In the genomic region with DNA sequence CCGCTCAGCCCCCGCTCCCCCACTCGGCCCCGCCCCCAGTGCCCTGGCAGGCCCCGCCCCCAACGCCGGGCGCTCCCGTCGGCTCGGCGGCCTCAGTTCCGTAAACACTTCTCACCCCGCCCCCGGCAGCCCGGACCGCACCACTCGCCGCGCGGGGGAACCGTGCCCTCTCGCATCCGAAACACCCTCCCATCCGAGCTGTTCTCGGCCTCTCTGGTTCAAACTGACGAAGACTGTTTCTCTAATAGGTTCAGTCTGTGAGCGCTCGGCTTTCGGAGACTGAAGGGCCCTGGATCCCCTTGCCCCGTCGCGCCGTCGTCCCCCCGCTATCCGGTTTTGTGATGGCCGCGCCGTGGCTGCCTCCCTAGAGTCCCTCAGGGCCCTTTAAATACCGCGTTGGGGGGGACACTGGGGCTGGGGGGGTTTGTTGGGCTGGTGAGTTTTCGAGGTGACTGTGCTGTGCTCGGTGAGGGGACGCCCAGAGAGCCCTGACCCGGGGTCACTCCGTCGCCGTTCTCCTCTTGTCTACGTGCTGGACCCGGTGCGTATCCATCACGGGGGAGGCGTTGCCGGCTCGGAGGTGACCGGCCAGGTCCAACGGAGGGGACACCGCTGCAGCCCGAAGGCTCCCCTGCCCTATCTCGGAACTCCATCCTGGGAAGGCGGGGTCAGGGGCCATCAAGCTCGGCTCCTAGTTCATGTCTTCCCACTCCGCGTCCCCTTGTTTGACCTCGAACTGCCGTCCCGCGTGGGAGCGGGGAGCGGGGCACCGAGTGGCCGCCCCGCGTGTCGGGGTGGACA, we compare ENCODE assay signal across 8 cellular contexts. TPM values are rescaled to one million over a fixed set of nuclear protein-coding genes. Genes with fewer than 3 reads are reported as not detected.
A peak's percentile ranks its signal among the peaks of the same experiment; 100 is the strongest.
DNase-seq lines count a peak whose midpoint lies in the region; ATAC-seq and TF ChIP-seq lines count a peak whose summit lies in the region.

A gene (plus strand): TSS at position 333 of the 801 bp plus-strand sequence. CDS start 8,343 bp downstream, outside the sequence.

- H3K4me3 ChIP-seq in AG04450 (ENCODE audit: low read depth, low read length) (peak within 1 kb of the TSS; percentile 93), colonic mucosa (peak within 1 kb of the TSS; percentile 84)

- H3K36me3 ChIP-seq in colonic mucosa: no peaks in the 10 kb centered on the region

- POLR2A ChIA-PET in AG04450 (lab: Yijun Ruan, JAX): interaction anchor here (1.0 to 1.1 kb wide), 3 partner anchors 23 to 654 kb away, joined by 3 to 4 read pairs (median 4); no protein-coding TSS in a partner anchor

- peak within 1 kb of the TSS; percentile 97 for H3K4me3 Mint-ChIP-seq in activated CD4-positive, alpha-beta T cell treated with anti-CD3 and anti-CD28 coated beads, Interleukin-2, amount 10 ng/mL, durations not matched to agents 24 days and 14 days

- TF ChIP-seq CTCF in AG04450 (IDR thresholded peaks at IDR 0.05; ENCODE audit: low read depth, low read length) (no peak), colonic mucosa (IDR thresholded peaks at IDR 0.05) (no peak)

- peak within 1 kb of the TSS; percentile 90 to 95 for H3K9ac ChIP-seq in colonic mucosa (ENCODE audit: low read depth in 2 of 2, low read length in 2 of 2)

- H3K27ac ChIP-seq in AG04450 (ENCODE audit: low read depth, low read length): peak within 1 kb of the TSS; percentile 91
- peak within 1 kb of the TSS; percentile 96 for H3K27ac ChIP-seq in colonic mucosa

- H3K36me3 Mint-ChIP-seq in activated CD4-positive, alpha-beta T cell treated with anti-CD3 and anti-CD28 coated beads, Interleukin-2, amount 10 ng/mL, durations not matched to agents 24 days and 14 days (ENCODE audit: low read depth): peaks cover 2% of the 10 kb centered on the region

- peak; percentile 79 for ATAC-seq in GM19035 (IDR thresholded peaks at IDR 0.05; ENCODE audit: unreplicated experiment)
- peak; percentile 66 for ATAC-seq in HG03196 (IDR thresholded peaks at IDR 0.05; ENCODE audit: unreplicated experiment)
- peak; percentile 81 for ATAC-seq in left colon

- H3K4me1 ChIP-seq in colonic mucosa: no peaks in the 10 kb centered on the region

- CTCF ChIA-PET in AG04450 (lab: Charles Lee): interaction anchor here (0.9 kb wide), 1 partner anchor 75 kb away, joined by 3 read pairs; no protein-coding TSS in a partner anchor

- H3K27me3 ChIP-seq in AG04450 (ENCODE audit: control insufficient read depth, insufficient read depth, low read length): no peaks in the 10 kb centered on the region
- H3K27me3 ChIP-seq in colonic mucosa: no peaks in the 10 kb centered on the region

- DNase-seq in AG04450 (ENCODE audit: low read depth, low spot score): no peak
- peak; percentile 69 for DNase-seq in NCI-H460 (ENCODE audit: extremely low read depth, low read depth)
- peak; percentile 97 for DNase-seq in activated CD4-positive, alpha-beta T cell treated with anti-CD3 and anti-CD28 coated beads, Interleukin-2, amount 10 ng/mL, durations not matched to agents 24 days and 14 days
- peak; percentile 91 for DNase-seq in colonic mucosa
- peak; percentile 84 to 93 for DNase-seq in left colon
- DNase-seq in stimulated activated CD4-positive, alpha-beta T cell treated with anti-CD3 and anti-CD28 coated beads, Interleukin-1b, Interleukin-23, amount 100 ng/mL, for 24 hours (ENCODE audit: low read depth in 4 of 4, low spot score in 1 of 4): peak; percentile 79 to 83 (median 82)

- intact Hi-C loops in activated CD4-positive, alpha-beta T cell treated with anti-CD3 and anti-CD28 coated beads, Interleukin-2, amount 10 ng/mL, durations not matched to agents 24 days and 14 days (cut with micrococcal nuclease): loop anchor here (1.0 to 5.0 kb wide), 6 partner anchors 54 to 970 kb away; a partner anchor contains a TSS
- intact Hi-C loops in colonic mucosa (cut with DNase I) (loop anchor here (5.0 kb wide), 1 partner anchor 790 kb away; a partner anchor contains a TSS), left colon (cut with DNase I, micrococcal nuclease) (no loop called here)

- peaks cover 5% of the 10 kb centered on the region; the same call in 1 of the 2 replicates for H3K9me3 ChIP-seq in AG04450 (ENCODE audit: control insufficient read depth, insufficient read depth, low read length)
- H3K9me3 ChIP-seq in colonic mucosa: no peaks in the 10 kb centered on the region

- H3K27me3 Mint-ChIP-seq in activated CD4-positive, alpha-beta T cell treated with anti-CD3 and anti-CD28 coated beads, Interleukin-2, amount 10 ng/mL, durations not matched to agents 24 days and 14 days: no peaks in the 10 kb centered on the region

- peak within 1 kb of the TSS; percentile 100 for H3K27ac Mint-ChIP-seq in activated CD4-positive, alpha-beta T cell treated with anti-CD3 and anti-CD28 coated beads, Interleukin-2, amount 10 ng/mL, durations not matched to agents 24 days and 14 days

- H3K9me3 Mint-ChIP-seq in activated CD4-positive, alpha-beta T cell treated with anti-CD3 and anti-CD28 coated beads, Interleukin-2, amount 10 ng/mL, durations not matched to agents 24 days and 14 days: peaks cover 1% of the 10 kb centered on the region

- H3K4me1 Mint-ChIP-seq in activated CD4-positive, alpha-beta T cell treated with anti-CD3 and anti-CD28 coated beads, Interleukin-2, amount 10 ng/mL, durations not matched to agents 24 days and 14 days: peaks cover 38% of the 10 kb centered on the region

RNA-seq across cellular contexts. Expression of the gene that starts here (rescaled TPM):
- 22.0 and 26.5 TPM in 2 replicates for polyA plus RNA-seq in AG04450 (2011; rRNA removed)
- polyA minus RNA-seq in AG04450 (2011; rRNA and poly(A)+ RNA removed): 57.8 and 69.6 TPM in 2 replicates
- 15.8 and 16.4 TPM in 2 replicates for total RNA-seq in NCI-H460 (2014; rRNA removed; shearing (Covaris generic))
- polyA plus RNA-seq in NCI-H460 (2014; cell fraction: nucleus; rRNA removed): 1.8 and 6.3 TPM in 2 replicates
- 3.2 and 4.5 TPM in 2 replicates for total RNA-seq in activated CD4-positive, alpha-beta T cell treated with anti-CD3 and anti-CD28 coated beads, Interleukin-2, amount 10 ng/mL, durations not matched to agents 24 days and 14 days
- total RNA-seq in colonic mucosa (10 to 100 TPM; 13.3 to 45.6 TPM), left colon (10 to 100 TPM; 22.1 to 46.5 TPM)

Comparison
In these comparisons a context has a peak if more than half of its experiments do, and no peak if none do; other contexts are left out.
1. intact Hi-C loops: an anchor here in activated CD4-positive, alpha-beta T cell treated with anti-CD3 and anti-CD28 coated beads, Interleukin-2, amount 10 ng/mL, durations not matched to agents 24 days and 14 days (1.0 to 5.0 kb wide) and colonic mucosa (5.0 kb wide); none called in left colon.